In genomic region chr3:17459470-17459993, GRCh38 we compare ENCODE assay signal across 16 cellular contexts.
A peak's percentile ranks its signal among the peaks of the same experiment; 100 is the strongest.
DNase-seq lines count a peak whose midpoint lies in the region; TF ChIP-seq lines count a peak whose summit lies in the region.
"Had no signal": no experiment of that assay in that cellular context is flagged by ENCODE, and none has a peak within 500 bp of the region (broad histone marks: within the 10 kb centered on the region; RNA-seq: fewer than 3 reads in every experiment).

No MANE protein-coding gene starts in this region.

- POLR2A ChIA-PET in HEK293 (lab: Yijun Ruan, JAX) = no interaction called here

- DNase-seq in kidney tubule cell (ENCODE audit: low spot score) (peak; percentile 54), mucosa of gallbladder (ENCODE audit: low spot score) (no peak), T1000 (lab: John Stamatoyannopoulos, UW) (no peak), NCI-H1105 (lab: John Stamatoyannopoulos, UW) (no peak)
- no peak for DNase-seq in activated naive CD4-positive, alpha-beta T cell treated with anti-CD3 and anti-CD28 coated beads, Interleukin-2, amount 50 U/mL, for 16 hours
- DNase-seq: BE2C; CD4-positive, alpha-beta memory T cell; COR-L47; DND-41; GF-D8; HCEC 1CT; IMR-90 had no signal

- H3K27ac ChIP-seq in HEK293 (ENCODE audit: extremely low read depth, low read depth, low read length) = no peak overlapping the region
- peak overlapping the region; percentile 70 for H3K27ac ChIP-seq in VCaP
- H3K27ac ChIP-seq: C4-2B, HL-60 had no signal

- CTCF ChIA-PET in HEK293 (lab: Yijun Ruan, JAX) = interaction anchor here (1.1 kb wide), 1 partner anchor 29 kb away, joined by 3 read pairs; no protein-coding TSS in a partner anchor

- no peaks in the 10 kb centered on the region for H3K9me3 ChIP-seq in HEK293 (ENCODE audit: control insufficient read depth, insufficient read depth, low read depth, low read length)
- H3K9me3 ChIP-seq: BE2C had no signal

- no peaks in the 10 kb centered on the region for H3K36me3 ChIP-seq in HEK293 (ENCODE audit: control insufficient read depth in 2 of 2, insufficient read depth in 1 of 2, low read length in 2 of 2)
- H3K36me3 ChIP-seq: BE2C had no signal

- no peak for TF ChIP-seq CTCF in HEK293 (tag by site-specific recombination; IDR thresholded peaks at IDR 0.05)
- no peak for TF ChIP-seq CTCF in VCaP (conservative IDR thresholded peaks at IDR 0.05)

- no peaks in the 10 kb centered on the region; the same call in 1 of the 2 replicates for H3K4me1 ChIP-seq in HEK293 (ENCODE audit: control insufficient read depth, insufficient read depth, low read length)
- H3K4me1 ChIP-seq: BE2C had no signal

- no peak overlapping the region for H3K4me3 ChIP-seq in HEK293 (ENCODE audit: low read depth, low read length)

TF ChIP-seq in HEK293, 187 proteins besides CTCF, POLR2A, EP300 and RAD21:
- peak; percentile 74 for TF ChIP-seq ZNF843 (tag by site-specific recombination; IDR thresholded peaks at IDR 0.05)
- TF ChIP-seq ZNF280D (tag by site-specific recombination; IDR thresholded peaks at IDR 0.05) = no peak
- no peak for TF ChIP-seq KLF1 (tag by site-specific recombination; IDR thresholded peaks at IDR 0.05)
- no peak for TF ChIP-seq ZNF677 (tag by site-specific recombination; IDR thresholded peaks at IDR 0.05)
- TF ChIP-seq ZNF37A (tag by site-specific recombination; IDR thresholded peaks at IDR 0.05) = no peak
- peak; percentile 69 for TF ChIP-seq FEZF1 (tag by site-specific recombination; IDR thresholded peaks at IDR 0.05)
- TF ChIP-seq ZNF221 (tag by site-specific recombination; IDR thresholded peaks at IDR 0.05; ENCODE audit: borderline replicate concordance) = no peak
- TF ChIP-seq ZNF16 (tag by site-specific recombination; IDR thresholded peaks at IDR 0.05; ENCODE audit: low read depth) = no peak
- no peak for TF ChIP-seq REST (tag by site-specific recombination; IDR thresholded peaks at IDR 0.05)
- no peak for TF ChIP-seq ZNF138 (tag by site-specific recombination; IDR thresholded peaks at IDR 0.05; ENCODE audit: borderline replicate concordance)
- TF ChIP-seq ZNF391 (tag by site-specific recombination; IDR thresholded peaks at IDR 0.05; ENCODE audit: borderline replicate concordance, low read depth) = no peak
